In genomic region chr15:71471347-71471746, GRCh38 we compare ENCODE assay signal across 1 cellular context.
TF ChIP-seq lines count a peak whose summit lies in the region.

No MANE protein-coding gene starts in this region.

TF ChIP-seq in HCT116, 20 proteins besides CTCF, POLR2A, EP300 and RAD21:
- TF ChIP-seq SP1 (IDR thresholded peaks at IDR 0.05; ENCODE audit: low read depth) (peak; percentile 26; the same call in 1 of the 2 replicates), MAX (IDR thresholded peaks at IDR 0.05) (0 out of 2 replicates have a peak, but pooled peaks have one; percentile 18), ZFX (IDR thresholded peaks at IDR 0.05) (no peak)
